1 cellular context compared by ENCODE assay signal in genomic region chr6:109486068-109486467, GRCh38.
TF ChIP-seq lines count a peak whose summit lies in the region.

No MANE protein-coding gene starts in this region.

TF ChIP-seq in HepG2, 621 proteins besides CTCF, POLR2A, EP300 and RAD21:
- TF ChIP-seq CREB1 (IDR thresholded peaks at IDR 0.05) (peak; percentile 37; the same call in 1 of the 2 replicates), CREB1 (CRISPR knock-in tag; IDR thresholded peaks at IDR 0.05) (no peak), CEBPB (IDR thresholded peaks at IDR 0.05; ENCODE audit: borderline replicate concordance, low read depth, low read length) (peak; percentile 33; the same call in 1 of the 2 replicates), ZNF782 (CRISPR knock-in tag; IDR thresholded peaks at IDR 0.05; ENCODE audit: borderline replicate concordance) (no peak), PRDM10 (CRISPR knock-in tag; IDR thresholded peaks at IDR 0.05; ENCODE audit: low read depth) (peak; percentile 92)
TF ChIP-seq in HepG2: peak in this region for 3.
